In the genomic region with DNA sequence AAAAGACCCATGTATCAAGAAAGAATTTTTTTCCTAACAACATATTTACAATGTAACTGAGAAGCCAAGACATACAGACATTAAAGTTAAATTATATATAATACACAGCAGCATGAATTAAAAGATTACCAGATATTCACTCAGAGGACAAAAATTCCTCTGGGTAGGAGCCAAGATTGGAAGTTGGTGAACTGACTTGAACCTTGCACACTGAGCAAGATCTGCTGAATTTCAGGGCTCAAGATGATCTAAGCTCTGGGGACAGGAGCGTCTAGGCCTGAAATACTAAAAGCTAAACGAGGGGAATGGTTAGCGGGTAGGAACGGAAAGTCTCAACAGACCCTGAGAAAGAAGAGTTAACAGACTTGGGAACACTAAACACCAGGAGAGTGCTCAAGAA, we compare ENCODE assay signal across 15 cellular contexts. TPM values are rescaled to one million over a fixed set of nuclear protein-coding genes. Genes with fewer than 3 reads are reported as not detected.
DNase-seq lines count a peak whose midpoint lies in the region; ATAC-seq, FAIRE-seq and TF ChIP-seq lines count a peak whose summit lies in the region.
"Had no signal": no experiment of that assay in that cellular context is flagged by ENCODE, and none has a peak within 500 bp of the region (broad histone marks: within the 10 kb centered on the region; RNA-seq: fewer than 3 reads in every experiment).

No MANE protein-coding gene starts in this region.

- FAIRE-seq in H1 (lab: Jason Lieb, UNC), result peak; percentile 36
- FAIRE-seq: HTR-8/SVneo, RCC 7860 had no signal

- POLR2A ChIA-PET in OCI-LY7 (lab: Charles Lee) (no interaction called here), H1 (lab: Charles Lee; ENCODE audit: partially characterized antibody) (interaction anchor here (0.7 to 1.1 kb wide), 2 partner anchors 10 to 53 kb away, joined by 3 read pairs; no protein-coding TSS in a partner anchor)

- ATAC-seq in stimulated activated naive B cell treated with anti-CD40 and anti-IgM and Interleukin-4, amounts not matched to agents 10 μg/mL and 1 μg/mL and 100 μg/mL, for 72 hours (replicated peaks), result no peak

- TF ChIP-seq RAD21 in H1 (IDR thresholded peaks at IDR 0.05 in 1 of 2, conservative IDR thresholded peaks at IDR 0.05 in 1 of 2; ENCODE audit: low read depth in 2 of 2, low read length in 2 of 2), result no peak

- no peaks in the 10 kb centered on the region for H3K23me2 ChIP-seq in H1 (ENCODE audit: low read depth, low read length)

- no peak for TF ChIP-seq POLR2A in H1 (IDR thresholded peaks at IDR 0.05; ENCODE audit: control extremely low read depth in 1 of 2, low read depth in 2 of 2, low read length in 2 of 2)

- H3K36me3 ChIP-seq in OCI-LY7 (ENCODE audit: insufficient read depth, low read length), result peaks cover 52% of the 10 kb centered on the region
- peaks cover 0 to 3% (median 1%) of the 10 kb centered on the region in 4 experiments; a peak in 2 of 8 replicates for H3K36me3 ChIP-seq in H1 (ENCODE audit: control insufficient read depth in 2 of 4, insufficient read depth in 4 of 4, low read length in 3 of 4)
- no peaks in the 10 kb centered on the region for H3K36me3 ChIP-seq in H7 (replicated peaks; ENCODE audit: control insufficient read depth, insufficient read depth, low read length)

- H4K20me1 ChIP-seq in OCI-LY7 (ENCODE audit: insufficient read depth, low read length) (0 out of 2 replicates have a peak, but pooled peaks cover 6% of the 10 kb centered on the region), H1 (replicated peaks in 1 of 2; ENCODE audit: control insufficient read depth in 1 of 2, insufficient read depth in 2 of 2, low read length in 2 of 2) (peaks cover 3 to 10% of the 10 kb centered on the region in 2 experiments)

- no peaks in the 10 kb centered on the region for H3K27me3 Mint-ChIP-seq in activated naive CD4-positive, alpha-beta T cell treated with anti-CD3 and anti-CD28 coated beads, Interleukin-2, amount 50 U/mL, for 24 hours
- no peaks in the 10 kb centered on the region for H3K27me3 Mint-ChIP-seq in stimulated activated naive B cell treated with anti-CD40 and anti-IgM and Interleukin-4, amounts not matched to agents 10 μg/mL and 1 μg/mL and 100 μg/mL, for 72 hours

- peak overlapping the region; percentile 96 for H3K27ac Mint-ChIP-seq in activated naive CD4-positive, alpha-beta T cell treated with anti-CD3 and anti-CD28 coated beads, Interleukin-2, amount 50 U/mL, for 24 hours
- peak overlapping the region; percentile 44 for H3K27ac Mint-ChIP-seq in stimulated activated naive B cell treated with anti-CD40 and anti-IgM and Interleukin-4, amounts not matched to agents 10 μg/mL and 1 μg/mL and 100 μg/mL, for 72 hours

- DNase-seq in activated naive CD4-positive, alpha-beta T cell treated with anti-CD3 and anti-CD28 coated beads, Interleukin-2, amount 50 U/mL, for 16 hours, result no peak
- DNase-seq in OCI-LY7 (ENCODE audit: low spot score), result no peak
- no peak for DNase-seq in H1 (ENCODE audit: low read depth in 1 of 2, low spot score in 2 of 2)
- no peak for DNase-seq in stimulated activated naive B cell treated with anti-CD40 and anti-IgM and Interleukin-4, amounts not matched to agents 10 μg/mL and 1 μg/mL and 100 μg/mL, for 72 hours
- no peak for DNase-seq in H7
- DNase-seq in cerebellar nuclear complex (lab: John Stamatoyannopoulos, UW), result no peak
- DNase-seq in kidney glomerular epithelial cell (lab: John Stamatoyannopoulos, UW), result no peak
- DNase-seq: DMS 273 treated with DMSO at 0.1 percent for 48 hours, hypothalamus, MM.1S, NCI-H2081 treated with DMSO at 0.1 percent for 48 hours, NCI-H774 had no signal

- H3K4me1 ChIP-seq in OCI-LY7 (ENCODE audit: insufficient read depth, low read length, poor library complexity, severe bottlenecking) (peaks cover 90% of the 10 kb centered on the region), H1 (replicated peaks in 1 of 4; ENCODE audit: control insufficient read depth in 3 of 4, insufficient read depth in 4 of 4, low read length in 3 of 4) (peaks cover 14 to 27% (median 19%) of the 10 kb centered on the region in 4 experiments; a peak in 6 of 7 replicates)

- peak overlapping the region; percentile 72 for H3K4me3 Mint-ChIP-seq in activated naive CD4-positive, alpha-beta T cell treated with anti-CD3 and anti-CD28 coated beads, Interleukin-2, amount 50 U/mL, for 24 hours
- peak overlapping the region in 1 of 2 donors; percentile 3 for H3K4me3 Mint-ChIP-seq in stimulated activated naive B cell treated with anti-CD40 and anti-IgM and Interleukin-4, amounts not matched to agents 10 μg/mL and 1 μg/mL and 100 μg/mL, for 72 hours

- peaks cover 3% of the 10 kb centered on the region; the same call in 1 of the 2 replicates for H3K9me3 ChIP-seq in OCI-LY7 (ENCODE audit: low read length)
- H3K9me3 ChIP-seq in H1 (ENCODE audit: insufficient read depth in 2 of 2, low read depth in 1 of 2, low read length in 1 of 2), result no peaks in the 10 kb centered on the region

- no peak overlapping the region for H2AK5ac ChIP-seq in H1 (ENCODE audit: low read depth, low read length)

- no peak overlapping the region for H3K23ac ChIP-seq in H1 (ENCODE audit: insufficient read length)

- intact Hi-C loops in OCI-LY7 (cut with micrococcal nuclease; ENCODE audit: unreplicated experiment), result no loop called here

- no peak overlapping the region for H4K8ac ChIP-seq in H1 (ENCODE audit: extremely low read depth, insufficient read depth, low read length)

- H2AFZ ChIP-seq in OCI-LY7 (ENCODE audit: low read length) (no peak overlapping the region), H1 (ENCODE audit: low read length) (no peak overlapping the region)

- H3K4me1 Mint-ChIP-seq in activated naive CD4-positive, alpha-beta T cell treated with anti-CD3 and anti-CD28 coated beads, Interleukin-2, amount 50 U/mL, for 24 hours, result peaks cover 93% of the 10 kb centered on the region
- peaks cover 43 to 79% of the 10 kb centered on the region in 2 donors for H3K4me1 Mint-ChIP-seq in stimulated activated naive B cell treated with anti-CD40 and anti-IgM and Interleukin-4, amounts not matched to agents 10 μg/mL and 1 μg/mL and 100 μg/mL, for 72 hours

- no peak overlapping the region for H4K5ac ChIP-seq in H1 (ENCODE audit: insufficient read length, low read depth, low read length)

- H3K27ac ChIP-seq in OCI-LY7 (ENCODE audit: low read depth, low read length, poor library complexity, severe bottlenecking), result no peak overlapping the region
- H3K27ac ChIP-seq in H1 (ENCODE audit: low read depth, low read length), result peak overlapping the region; percentile 14; the same call in 1 of the 2 replicates

- H3K9me3 Mint-ChIP-seq in activated naive CD4-positive, alpha-beta T cell treated with anti-CD3 and anti-CD28 coated beads, Interleukin-2, amount 50 U/mL, for 24 hours, result peaks cover 10% of the 10 kb centered on the region
- peaks cover 6 to 7% of the 10 kb centered on the region in 2 donors for H3K9me3 Mint-ChIP-seq in stimulated activated naive B cell treated with anti-CD40 and anti-IgM and Interleukin-4, amounts not matched to agents 10 μg/mL and 1 μg/mL and 100 μg/mL, for 72 hours

- H3K18ac ChIP-seq in H1 (ENCODE audit: extremely low read depth, low read length), result peak overlapping the region; percentile 63

- TF ChIP-seq CTCF in OCI-LY7 (conservative IDR thresholded peaks at IDR 0.05; ENCODE audit: low read length), result no peak
- TF ChIP-seq CTCF in H1 (IDR thresholded peaks at IDR 0.05; ENCODE audit: control extremely low read depth in 1 of 3, insufficient read depth in 1 of 3, low read depth in 1 of 3, low read length in 3 of 3), result no peak

- H3K4me3 ChIP-seq in OCI-LY7 (ENCODE audit: low read depth, low read length, poor library complexity, severe bottlenecking) (no peak overlapping the region), H1 (ENCODE audit: extremely low read depth in 1 of 4, insufficient read depth in 2 of 4, low read depth in 3 of 4, low read length in 4 of 4) (no peak overlapping the region), H7 (ENCODE audit: insufficient read depth, low read depth, low read length) (no peak overlapping the region)

- peaks cover 5% of the 10 kb centered on the region; the same call in 1 of the 2 replicates for H3K79me1 ChIP-seq in H1 (ENCODE audit: low read depth, low read length)

- H3K36me3 Mint-ChIP-seq in activated naive CD4-positive, alpha-beta T cell treated with anti-CD3 and anti-CD28 coated beads, Interleukin-2, amount 50 U/mL, for 24 hours, result peaks cover 24% of the 10 kb centered on the region
- peaks cover 23 to 27% of the 10 kb centered on the region in 2 donors for H3K36me3 Mint-ChIP-seq in stimulated activated naive B cell treated with anti-CD40 and anti-IgM and Interleukin-4, amounts not matched to agents 10 μg/mL and 1 μg/mL and 100 μg/mL, for 72 hours

- H3K27me3 ChIP-seq in H1 (replicated peaks in 1 of 4; ENCODE audit: control insufficient read depth in 3 of 4, extremely low read depth in 1 of 4, insufficient read depth in 3 of 4, low read length in 3 of 4), result no peaks in the 10 kb centered on the region
- no peaks in the 10 kb centered on the region for H3K27me3 ChIP-seq in H7 (ENCODE audit: control insufficient read depth, insufficient read depth, low read length)

- H3K4ac ChIP-seq in H1 (replicated peaks; ENCODE audit: insufficient read length, low read depth, low read length), result no peak overlapping the region

- no peak overlapping the region for H3K9ac ChIP-seq in H1 (replicated peaks in 1 of 4; ENCODE audit: extremely low read depth in 1 of 4, low read depth in 3 of 4, low read length in 3 of 4)

- 91% methylated on average over 4 of the region's 4 CpGs; no CpG with 5 or more reads in 1 of the 2 experiments for WGBS in H1 (ENCODE audit: extremely low coverage in 1 of 2, insufficient coverage in 1 of 2, insufficient read length in 1 of 2, insufficient replicate concordance in 2 of 2, low coverage in 1 of 2, low lambda C conversion rate in 2 of 2, missing lambda C conversion rate in 1 of 2), 2 experiments

- no peak for TF ChIP-seq EP300 in H1 (IDR thresholded peaks at IDR 0.05; ENCODE audit: borderline replicate concordance in 1 of 2, low read depth in 2 of 2, low read length in 2 of 2)

- H2BK120ac ChIP-seq in H1 (replicated peaks; ENCODE audit: low read depth, low read length), result no peak overlapping the region

- H3K79me2 ChIP-seq in OCI-LY7 (ENCODE audit: insufficient read depth, low read depth, low read length) (peaks cover 100% of the 10 kb centered on the region), H1 (ENCODE audit: control insufficient read depth in 1 of 2, insufficient read depth in 2 of 2, low read length in 2 of 2) (peaks cover 43 to 99% of the 10 kb centered on the region in 2 experiments)

- no peak overlapping the region for H4K91ac ChIP-seq in H1 (replicated peaks; ENCODE audit: insufficient read length, low read length)

- H2BK15ac ChIP-seq in H1 (ENCODE audit: low read length), result 0 out of 2 replicates have a peak overlapping the region, but pooled peaks have one; percentile 8

- H2BK12ac ChIP-seq in H1 (ENCODE audit: low read depth, low read length), result no peak overlapping the region

- no peaks in the 10 kb centered on the region for H3K9me2 ChIP-seq in OCI-LY7 (ENCODE audit: insufficient read depth, low read length)

- H2BK20ac ChIP-seq in H1 (ENCODE audit: low read length), result no peak overlapping the region

- H3K4me2 ChIP-seq in OCI-LY7 (ENCODE audit: low read length) (peak overlapping the region; percentile 32; the same call in 1 of the 2 replicates), H1 (ENCODE audit: insufficient read depth in 1 of 2, low read depth in 2 of 2, low read length in 2 of 2) (no peak overlapping the region)

- no peak overlapping the region; the same call in 1 of the 2 replicates for H2BK5ac ChIP-seq in H1 (ENCODE audit: low read depth, low read length)

- H3K14ac ChIP-seq in H1 (ENCODE audit: insufficient read length), result no peak overlapping the region

- no TSS peak for BruUV-seq in OCI-LY7 (replicated peaks; lab: Mats Ljungman, UMichigan)

- no peak overlapping the region for H3K56ac ChIP-seq in H1 (replicated peaks; ENCODE audit: insufficient read length, low read depth, low read length)

- CTCF ChIA-PET in OCI-LY7 (lab: Charles Lee; ENCODE audit: unreplicated experiment) (no interaction called here), H1 (lab: Charles Lee; ENCODE audit: partially characterized antibody) (interaction anchor here (0.6 to 2.4 kb wide), 3 partner anchors 10 to 1942 kb away, joined by 3 to 6 read pairs (median 4); no protein-coding TSS in a partner anchor)

RNA-seq across cellular contexts. Expression of a gene that starts 8.5 kb away (rescaled TPM):
- 24.0 and 29.2 TPM in 2 replicates for total RNA-seq in OCI-LY7 (2014; rRNA removed; shearing (Covaris generic))
- total RNA-seq in OCI-LY7 (2022), result 42.1 and 46.5 TPM in 2 replicates
- 56.1 and 56.9 TPM in 2 replicates for total RNA-seq in H1 (2021; fragmentation: NEBNext Ultra II Directional; extraction: Animal tissue kit (Norgen Biotek cat#: 25700))
- 35.3 and 36.5 TPM in 2 replicates for polyA plus RNA-seq in H1 (2011; rRNA removed)
- 19.0 TPM for polyA plus RNA-seq in H1 (2011; cell fraction: cytosol; rRNA removed)
- 33.2 TPM for polyA plus RNA-seq in H1 (2011; cell fraction: nucleus; rRNA removed)
- 27.6 to 34.4 TPM (median 33.7 TPM) in 4 replicates for polyA plus RNA-seq in H1 (2012, experiment 1 of 2)
- polyA plus RNA-seq in H1 (2012, experiment 2 of 2), result 5.8 TPM
- polyA plus RNA-seq in H1 (2013, experiment 1 of 2), result 19.9 TPM
- 18.7 TPM for polyA plus RNA-seq in H1 (2013, experiment 2 of 2)
- polyA minus RNA-seq in H1 (2011; rRNA and poly(A)+ RNA removed), result 112 and 122 TPM in 2 replicates
- 50.3 TPM for polyA minus RNA-seq in H1 (2011; cell fraction: cytosol; rRNA and poly(A)+ RNA removed)
- polyA minus RNA-seq in H1 (2011; cell fraction: nucleus; rRNA and poly(A)+ RNA removed), result 66.2 TPM
- 24.3 and 34.0 TPM in 2 replicates for total RNA-seq in H7 (2014; rRNA removed; shearing (Covaris generic))
